In genomic region chr11:27339940-27340339, GRCh38 we compare ENCODE assay signal across 24 cellular contexts.
"Had no signal": no experiment of that assay in that cellular context is flagged by ENCODE, and none has a peak within 500 bp of the region (broad histone marks: within the 10 kb centered on the region; RNA-seq: fewer than 3 reads in every experiment).

No MANE protein-coding gene starts in this region.

- H3K4me1 Mint-ChIP-seq: activated T-helper 17 cell treated with anti-CD3 and anti-CD28 coated beads, Interleukin-2, amount 50 U/mL, for 72 hours; natural killer cell; stimulated activated memory B cell treated with anti-CD40 and anti-IgM and Interleukin-4, amounts not matched to agents 10 μg/mL and 1 μg/mL and 100 μg/mL, for 72 hours had no signal

- H3K27me3 Mint-ChIP-seq: activated naive CD8-positive, alpha-beta T cell; activated T-cell treated with anti-CD3 and anti-CD28 coated beads, Interleukin-2, amount 50 U/mL, for 24 hours; activated T-helper 17 cell treated with anti-CD3 and anti-CD28 coated beads, Interleukin-2, amount 50 U/mL, for 72 hours; stimulated activated memory B cell treated with anti-CD40 and anti-IgM and Interleukin-4, amounts not matched to agents 10 μg/mL and 1 μg/mL and 100 μg/mL, for 72 hours had no signal

- H3K4me3 Mint-ChIP-seq: activated naive CD8-positive, alpha-beta T cell; activated T-cell treated with anti-CD3 and anti-CD28 coated beads, Interleukin-2, amount 50 U/mL, for 24 hours; activated T-helper 17 cell treated with anti-CD3 and anti-CD28 coated beads, Interleukin-2, amount 50 U/mL, for 72 hours; natural killer cell; stimulated activated memory B cell treated with anti-CD40 and anti-IgM and Interleukin-4, amounts not matched to agents 10 μg/mL and 1 μg/mL and 100 μg/mL, for 72 hours had no signal

- H3K9me3 ChIP-seq: adrenal gland, ascending aorta, gastroesophageal sphincter, stomach, thoracic aorta, upper lobe of left lung had no signal

- DNase-seq: activated CD4-positive, alpha-beta T cell treated with anti-CD3 and anti-CD28 coated beads, Interleukin-2, amount 50 U/mL, for 4 hours; activated CD8-positive, alpha-beta memory T cell treated with anti-CD3 and anti-CD28 coated beads for 24 hours; activated CD8-positive, alpha-beta memory T cell treated with anti-CD3 and anti-CD28 coated beads, Interleukin-2, amount 50 U/mL, for 4 hours; activated naive CD4-positive, alpha-beta T cell; activated T-cell treated with anti-CD3 and anti-CD28 coated beads, Interleukin-2, amount 50 U/mL, for 24 hours; adrenal gland; head of caudate nucleus; islet precursor cell; left colon; natural killer cell; stimulated activated CD4-positive, alpha-beta T cell treated with anti-CD3 and anti-CD28 coated beads, Interleukin-15, amount 100 ng/mL, for 24 hours; stomach; T-helper 9 cell; upper lobe of left lung had no signal

- H3K27me3 ChIP-seq: adrenal gland, ascending aorta, gastroesophageal sphincter, stomach, upper lobe of left lung had no signal

- H3K4me2 ChIP-seq: smooth muscle cell had no signal

- ATAC-seq: activated T-helper 17 cell treated with anti-CD3 and anti-CD28 coated beads, Interleukin-2, amount 50 U/mL, for 72 hours; gastroesophageal sphincter; left colon; natural killer cell; sciatic nerve; stimulated activated memory B cell treated with anti-CD40 and anti-IgM and Interleukin-4, amounts not matched to agents 10 μg/mL and 1 μg/mL and 100 μg/mL, for 72 hours had no signal

- H3K9me3 Mint-ChIP-seq: activated T-cell treated with anti-CD3 and anti-CD28 coated beads, Interleukin-2, amount 50 U/mL, for 24 hours; activated T-helper 17 cell treated with anti-CD3 and anti-CD28 coated beads, Interleukin-2, amount 50 U/mL, for 72 hours; stimulated activated memory B cell treated with anti-CD40 and anti-IgM and Interleukin-4, amounts not matched to agents 10 μg/mL and 1 μg/mL and 100 μg/mL, for 72 hours had no signal

- H3K27ac Mint-ChIP-seq: activated naive CD8-positive, alpha-beta T cell; activated T-cell treated with anti-CD3 and anti-CD28 coated beads, Interleukin-2, amount 50 U/mL, for 24 hours; activated T-helper 17 cell treated with anti-CD3 and anti-CD28 coated beads, Interleukin-2, amount 50 U/mL, for 72 hours; natural killer cell; stimulated activated memory B cell treated with anti-CD40 and anti-IgM and Interleukin-4, amounts not matched to agents 10 μg/mL and 1 μg/mL and 100 μg/mL, for 72 hours had no signal

- H3K4me1 ChIP-seq: ascending aorta, gastroesophageal sphincter, stomach, upper lobe of left lung had no signal

- H3K36me3 Mint-ChIP-seq: natural killer cell had no signal

- H3K4me3 ChIP-seq: adrenal gland, ascending aorta, coronary artery, gastroesophageal sphincter, smooth muscle cell, stomach, thoracic aorta, upper lobe of left lung had no signal

- H3K27ac ChIP-seq: adrenal gland, ascending aorta, coronary artery, epithelial cell of prostate, gastroesophageal sphincter, stomach, thoracic aorta, upper lobe of left lung had no signal

- H3K36me3 ChIP-seq: adrenal gland, ascending aorta, gastroesophageal sphincter, thoracic aorta, upper lobe of left lung had no signal
